Comparison of ENCODE assay signal across 8 cellular contexts in genomic region chr1:178543291-178543609, GRCh38. TPM values are rescaled to one million over a fixed set of nuclear protein-coding genes. Genes with fewer than 3 reads are reported as not detected.
DNase-seq lines count a peak whose midpoint lies in the region; ATAC-seq and TF ChIP-seq lines count a peak whose summit lies in the region.

No MANE protein-coding gene starts in this region.

- H3K4me1 ChIP-seq in iPS-18a (ENCODE audit: control insufficient read depth, low read depth, low read length): peaks cover 3% of the 10 kb centered on the region

- no peaks in the 10 kb centered on the region for H3K9me3 Mint-ChIP-seq in CD4-positive, alpha-beta T cell
- H3K9me3 Mint-ChIP-seq in activated T-helper 17 cell treated with anti-CD3 and anti-CD28 coated beads, Interleukin-2, amount 50 U/mL, for 72 hours: no peaks in the 10 kb centered on the region

- no peaks in the 10 kb centered on the region for H3K27me3 ChIP-seq in CD4-positive, alpha-beta T cell (ENCODE audit: control insufficient read depth, insufficient read depth, low read length)
- no peaks in the 10 kb centered on the region for H3K27me3 ChIP-seq in iPS-18a (ENCODE audit: control insufficient read depth, insufficient read depth, low read length)

- H3K36me3 ChIP-seq in iPS-18a (ENCODE audit: control insufficient read depth, low read depth, low read length): no peaks in the 10 kb centered on the region

- peaks cover 10% of the 10 kb centered on the region for H3K4me1 Mint-ChIP-seq in CD4-positive, alpha-beta T cell (ENCODE audit: low read depth)
- H3K4me1 Mint-ChIP-seq in activated T-helper 17 cell treated with anti-CD3 and anti-CD28 coated beads, Interleukin-2, amount 50 U/mL, for 72 hours: no peaks in the 10 kb centered on the region

- H3K27ac ChIP-seq in CD4-positive, alpha-beta T cell (ENCODE audit: low read depth, low read length): no peak overlapping the region
- peak overlapping the region; percentile 30 for H3K27ac ChIP-seq in iPS-18a (ENCODE audit: low read length)
- H3K27ac ChIP-seq in substantia nigra (ENCODE audit: low read depth, low read length, poor library complexity, severe bottlenecking): peak overlapping the region; percentile 71

- H3K9ac ChIP-seq in iPS-18a (ENCODE audit: low read length): peak overlapping the region; percentile 85

- H3K36me3 Mint-ChIP-seq in CD4-positive, alpha-beta T cell (ENCODE audit: low read depth): no peaks in the 10 kb centered on the region
- no peaks in the 10 kb centered on the region for H3K36me3 Mint-ChIP-seq in activated T-helper 17 cell treated with anti-CD3 and anti-CD28 coated beads, Interleukin-2, amount 50 U/mL, for 72 hours (ENCODE audit: low read depth)

- no peaks in the 10 kb centered on the region for H3K9me3 ChIP-seq in CD4-positive, alpha-beta T cell (ENCODE audit: control insufficient read depth, low read length)
- no peaks in the 10 kb centered on the region for H3K9me3 ChIP-seq in iPS-18a (ENCODE audit: control insufficient read depth, low read depth, low read length)

- H3K27me3 Mint-ChIP-seq in CD4-positive, alpha-beta T cell: no peaks in the 10 kb centered on the region
- H3K27me3 Mint-ChIP-seq in activated T-helper 17 cell treated with anti-CD3 and anti-CD28 coated beads, Interleukin-2, amount 50 U/mL, for 72 hours: no peaks in the 10 kb centered on the region

- H3K27ac Mint-ChIP-seq in CD4-positive, alpha-beta T cell: no peak overlapping the region
- H3K27ac Mint-ChIP-seq in activated T-helper 17 cell treated with anti-CD3 and anti-CD28 coated beads, Interleukin-2, amount 50 U/mL, for 72 hours: no peak overlapping the region

- ATAC-seq in CD4-positive, alpha-beta T cell (ENCODE audit: poor library complexity): no peak
- ATAC-seq in GM19328 (IDR thresholded peaks at IDR 0.05; ENCODE audit: unreplicated experiment) (peak; percentile 41), HG03280 (IDR thresholded peaks at IDR 0.05; ENCODE audit: unreplicated experiment) (peak; percentile 37)
- ATAC-seq in activated T-helper 17 cell treated with anti-CD3 and anti-CD28 coated beads, Interleukin-2, amount 50 U/mL, for 72 hours (replicated peaks): no peak

- no peak for DNase-seq in CD4-positive, alpha-beta T cell
- DNase-seq in substantia nigra (lab: John Stamatoyannopoulos, UW): no peak
- DNase-seq in NK-92 (lab: John Stamatoyannopoulos, UW; ENCODE audit: unreplicated experiment): no peak
- no peak for DNase-seq in NCI-H69 (lab: John Stamatoyannopoulos, UW)

- CTCF ChIA-PET in CD4-positive, alpha-beta T cell (lab: Charles Lee): interaction anchor here (0.7 kb wide), 1 partner anchor 210 kb away, joined by 3 read pairs; no protein-coding TSS in a partner anchor

- POLR2A ChIA-PET in CD4-positive, alpha-beta T cell (lab: Charles Lee): interaction anchor here (1.2 kb wide), 2 partner anchors 182 to 183 kb away, joined by 3 read pairs; partner anchors contain the start of gene RALGPS2

- H3K4me3 Mint-ChIP-seq in CD4-positive, alpha-beta T cell: peak overlapping the region; percentile 93
- peak overlapping the region; percentile 84 for H3K4me3 Mint-ChIP-seq in activated T-helper 17 cell treated with anti-CD3 and anti-CD28 coated beads, Interleukin-2, amount 50 U/mL, for 72 hours

- H3K4me3 ChIP-seq in iPS-18a (ENCODE audit: low read length): peak overlapping the region; percentile 98

- intact Hi-C loops in CD4-positive, alpha-beta T cell (cut with DNase I, micrococcal nuclease): loop anchor here (2.0 to 10.0 kb wide), 4 partner anchors 182 to 1272 kb away; partner anchors contain the start of genes AXDND1 (in 1 of the 2) and RALGPS2 (in 1 of the 2)

- no peak for TF ChIP-seq CTCF in CD4-positive, alpha-beta T cell (IDR thresholded peaks at IDR 0.05)

RNA-seq across cellular contexts. Expression of gene TEX35, which starts 30.3 kb away (rescaled TPM):
- not detected for total RNA-seq in CD4-positive, alpha-beta T cell
- not detected for total RNA-seq in activated T-helper 17 cell treated with anti-CD3 and anti-CD28 coated beads, Interleukin-2, amount 50 U/mL, for 72 hours

RNA-seq across cellular contexts. Expression of gene CLEC20A, which starts 46.5 kb away (rescaled TPM):
- not detected for total RNA-seq in CD4-positive, alpha-beta T cell
- total RNA-seq in activated T-helper 17 cell treated with anti-CD3 and anti-CD28 coated beads, Interleukin-2, amount 50 U/mL, for 72 hours: not detected

Comparison
In these comparisons a context has a peak if more than half of its experiments do, and no peak if none do; other contexts are left out.
1. ATAC-seq: peak in GM19328 (single experiment) and HG03280 (single experiment); none in CD4-positive, alpha-beta T cell (single experiment) and activated T-helper 17 cell treated with anti-CD3 and anti-CD28 coated beads, Interleukin-2, amount 50 U/mL, for 72 hours (single experiment).